9 cellular contexts compared by ENCODE assay signal in genomic region chr14:40684328-40684727, GRCh38.
"Had no signal": no experiment of that assay in that cellular context is flagged by ENCODE, and none has a peak within 500 bp of the region (broad histone marks: within the 10 kb centered on the region; RNA-seq: fewer than 3 reads in every experiment).

No MANE protein-coding gene starts in this region.

- H3K4me3 ChIP-seq: GM23248, HAP-1 had no signal

- H3K4me2 ChIP-seq: KMS-11 had no signal

- H3K9me3 ChIP-seq: HAP-1 had no signal

- H2AFZ ChIP-seq: GM23248 had no signal

- DNase-seq: GM23248, GOT3, H7, HFFc6, KBM-7 had no signal

- H3K9ac ChIP-seq: GM23248, KMS-11 had no signal

- ATAC-seq: HCT116 had no signal

- H3K36me3 ChIP-seq: HAP-1 had no signal

- H3K27ac ChIP-seq: GM23248, HL-60, KMS-11 had no signal
